ENCODE assay signal across 32 cellular contexts in genomic region chr3:143720381-143720780, GRCh38.
"Had no signal": no experiment of that assay in that cellular context is flagged by ENCODE, and none has a peak within 500 bp of the region (broad histone marks: within the 10 kb centered on the region; RNA-seq: fewer than 3 reads in every experiment).

No MANE protein-coding gene starts in this region.

- H3K9me3 Mint-ChIP-seq: activated naive CD4-positive, alpha-beta T cell treated with anti-CD3 and anti-CD28 coated beads for 36 hours; activated naive CD8-positive, alpha-beta T cell treated with anti-CD3 and anti-CD28 coated beads for 36 hours; activated T-helper 1 cell treated with anti-CD3 and anti-CD28 coated beads, Interleukin-12 subunit alpha, Interleukin-12 subunit beta, Interleukin-2, Interleukin-4 antibody, amounts not matched to agents 30 ng/mL and 10 ng/mL and 1 ng/mL, durations not matched to agents 14 hours and 24 hours and 36 hours; brain; effector memory CD8-positive, alpha-beta T cell; neural crest cell had no signal

- H3K27me3 ChIP-seq: ascending aorta, cardiac muscle cell, gastroesophageal sphincter, hepatocyte, pancreas, sigmoid colon, upper lobe of left lung, vagina had no signal

- H3K27ac ChIP-seq: ascending aorta, cardiac muscle cell, gastroesophageal sphincter, hepatocyte, pancreas, prostate gland, sigmoid colon, upper lobe of left lung, vagina had no signal

- H3K36me3 ChIP-seq: ascending aorta, cardiac muscle cell, pancreas, prostate gland, sigmoid colon, upper lobe of left lung, vagina had no signal

- H3K27me3 Mint-ChIP-seq: activated naive CD8-positive, alpha-beta T cell treated with anti-CD3 and anti-CD28 coated beads for 36 hours; brain; effector memory CD8-positive, alpha-beta T cell; naive thymus-derived CD4-positive, alpha-beta T cell; stimulated activated memory B cell treated with anti-CD40 and anti-IgM and Interleukin-4, amounts not matched to agents 10 μg/mL and 1 μg/mL and 100 μg/mL, for 72 hours; stimulated activated naive CD8-positive, alpha-beta T cell treated with anti-CD3 and anti-CD28 coated beads, Interleukin-15, amount 100 ng/mL, for 72 hours had no signal

- H3K9me3 ChIP-seq: ascending aorta, gastroesophageal sphincter, pancreas, prostate gland, sigmoid colon, upper lobe of left lung, vagina had no signal

- H3K4me1 ChIP-seq: ascending aorta, gastroesophageal sphincter, pancreas, prostate gland, sigmoid colon, upper lobe of left lung, vagina had no signal

- ATAC-seq: activated CD4-positive, CD25-positive, alpha-beta regulatory T cell treated with anti-CD3 and anti-CD28 coated beads, Interleukin-2, amount 50 U/mL, for 24 hours; effector memory CD8-positive, alpha-beta T cell; gastroesophageal sphincter; naive thymus-derived CD4-positive, alpha-beta T cell; pancreas; stimulated activated memory B cell treated with anti-CD40 and anti-IgM and Interleukin-4, amounts not matched to agents 10 μg/mL and 1 μg/mL and 100 μg/mL, for 72 hours; stimulated activated naive CD8-positive, alpha-beta T cell treated with anti-CD3 and anti-CD28 coated beads, Interleukin-15, amount 100 ng/mL, for 72 hours had no signal

- H3K27ac Mint-ChIP-seq: activated naive CD4-positive, alpha-beta T cell treated with anti-CD3 and anti-CD28 coated beads for 36 hours; activated naive CD8-positive, alpha-beta T cell treated with anti-CD3 and anti-CD28 coated beads for 36 hours; activated T-helper 1 cell treated with anti-CD3 and anti-CD28 coated beads, Interleukin-12 subunit alpha, Interleukin-12 subunit beta, Interleukin-2, Interleukin-4 antibody, amounts not matched to agents 30 ng/mL and 10 ng/mL and 1 ng/mL, durations not matched to agents 14 hours and 24 hours and 36 hours; brain; mesothelial cell of epicardium; naive thymus-derived CD4-positive, alpha-beta T cell; stimulated activated memory B cell treated with anti-CD40 and anti-IgM and Interleukin-4, amounts not matched to agents 10 μg/mL and 1 μg/mL and 100 μg/mL, for 72 hours; stimulated activated naive CD8-positive, alpha-beta T cell treated with anti-CD3 and anti-CD28 coated beads, Interleukin-15, amount 100 ng/mL, for 72 hours had no signal

- DNase-seq: activated CD4-positive, alpha-beta T cell treated with anti-CD3 and anti-CD28 coated beads for 48 hours; activated CD4-positive, alpha-beta T cell treated with anti-CD3 and anti-CD28 coated beads, Interleukin-2, amount 50 U/mL, for 48 hours; activated CD8-positive, alpha-beta memory T cell treated with anti-CD3 and anti-CD28 coated beads, Interleukin-2, amount 50 U/mL, for 4 hours; activated effector memory CD4-positive, alpha-beta T cell treated with anti-CD3 and anti-CD28 coated beads, Interleukin-2, amount 50 U/mL, for 16 hours; activated naive CD4-positive, alpha-beta T cell treated with anti-CD3 and anti-CD28 coated beads for 36 hours; activated naive CD8-positive, alpha-beta T cell treated with anti-CD3 and anti-CD28 coated beads for 36 hours; activated T-cell treated with anti-CD3 and anti-CD28 coated beads, Interleukin-2, amount 50 U/mL, for 1 hour; cortex of kidney; effector memory CD8-positive, alpha-beta T cell; erythroblast; naive thymus-derived CD4-positive, alpha-beta T cell; nucleus accumbens; pancreas; retina; sigmoid colon; small intestine; stimulated activated CD4-positive, alpha-beta T cell treated with anti-CD3 and anti-CD28 coated beads, Interleukin-4, amount 100 ng/mL, for 24 hours; stimulated activated naive CD8-positive, alpha-beta T cell treated with anti-CD3 and anti-CD28 coated beads, Interleukin-15, amount 100 ng/mL, for 72 hours; substantia nigra; upper lobe of left lung had no signal

- H3K36me3 Mint-ChIP-seq: brain, mesothelial cell of epicardium had no signal

- H3K4me3 ChIP-seq: ascending aorta, cardiac muscle cell, gastroesophageal sphincter, hepatocyte, pancreas, prostate gland, sigmoid colon, upper lobe of left lung, vagina had no signal

- H3K4me3 Mint-ChIP-seq: activated naive CD4-positive, alpha-beta T cell treated with anti-CD3 and anti-CD28 coated beads for 36 hours; activated naive CD8-positive, alpha-beta T cell treated with anti-CD3 and anti-CD28 coated beads for 36 hours; activated T-helper 1 cell treated with anti-CD3 and anti-CD28 coated beads, Interleukin-12 subunit alpha, Interleukin-12 subunit beta, Interleukin-2, Interleukin-4 antibody, amounts not matched to agents 30 ng/mL and 10 ng/mL and 1 ng/mL, durations not matched to agents 14 hours and 24 hours and 36 hours; brain; effector memory CD8-positive, alpha-beta T cell; mesothelial cell of epicardium; naive thymus-derived CD4-positive, alpha-beta T cell; neural crest cell; stimulated activated memory B cell treated with anti-CD40 and anti-IgM and Interleukin-4, amounts not matched to agents 10 μg/mL and 1 μg/mL and 100 μg/mL, for 72 hours; stimulated activated naive CD8-positive, alpha-beta T cell treated with anti-CD3 and anti-CD28 coated beads, Interleukin-15, amount 100 ng/mL, for 72 hours had no signal

- H3K4me1 Mint-ChIP-seq: activated naive CD8-positive, alpha-beta T cell treated with anti-CD3 and anti-CD28 coated beads for 36 hours; brain; mesothelial cell of epicardium; neural crest cell; stimulated activated memory B cell treated with anti-CD40 and anti-IgM and Interleukin-4, amounts not matched to agents 10 μg/mL and 1 μg/mL and 100 μg/mL, for 72 hours; stimulated activated naive CD8-positive, alpha-beta T cell treated with anti-CD3 and anti-CD28 coated beads, Interleukin-15, amount 100 ng/mL, for 72 hours had no signal
